In the genomic region with DNA sequence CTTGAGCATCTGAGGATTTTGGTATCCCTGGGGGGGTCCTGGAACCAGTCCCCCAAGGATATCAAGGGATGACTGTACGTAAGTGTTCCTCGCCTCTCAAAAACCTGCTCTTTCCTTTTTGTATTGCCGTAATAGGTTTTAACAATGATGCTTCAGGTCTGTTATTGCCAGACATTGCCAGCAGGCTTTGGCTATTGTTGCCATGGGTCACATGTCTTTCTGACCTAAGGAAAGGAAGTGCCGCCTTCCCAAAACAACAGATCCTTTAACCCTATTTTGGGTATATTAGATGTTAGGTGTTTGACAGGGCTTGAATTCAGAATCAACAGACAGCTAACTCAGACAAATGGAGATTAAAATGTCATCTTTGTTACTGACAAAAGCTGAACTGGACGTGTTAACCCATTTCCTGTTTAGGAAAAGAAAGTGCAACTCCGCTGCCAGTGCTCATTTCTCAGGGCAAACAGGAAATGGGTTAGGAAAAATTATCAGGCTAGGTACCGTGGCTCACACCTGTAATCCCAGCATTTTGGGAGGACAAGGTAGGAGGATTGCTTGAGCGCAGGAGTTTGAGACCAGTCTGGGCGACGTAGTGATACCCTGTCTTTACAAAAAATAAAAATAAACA, we compare ENCODE assay signal across 3 cellular contexts.
TF ChIP-seq lines count a peak whose summit lies in the region.

No MANE protein-coding gene starts in this region.

TF ChIP-seq in SK-N-SH, 30 proteins besides CTCF, POLR2A, EP300 and RAD21:
- no peak for TF ChIP-seq JUND (IDR thresholded peaks at IDR 0.05)
- TF ChIP-seq RFX5 (IDR thresholded peaks at IDR 0.05; ENCODE audit: low read length), result no peak
- TF ChIP-seq ELF1 (IDR thresholded peaks at IDR 0.05), result no peak
- TF ChIP-seq MXI1 (IDR thresholded peaks at IDR 0.05; ENCODE audit: low read depth, low read length), result no peak
- TF ChIP-seq, protein P1, sequence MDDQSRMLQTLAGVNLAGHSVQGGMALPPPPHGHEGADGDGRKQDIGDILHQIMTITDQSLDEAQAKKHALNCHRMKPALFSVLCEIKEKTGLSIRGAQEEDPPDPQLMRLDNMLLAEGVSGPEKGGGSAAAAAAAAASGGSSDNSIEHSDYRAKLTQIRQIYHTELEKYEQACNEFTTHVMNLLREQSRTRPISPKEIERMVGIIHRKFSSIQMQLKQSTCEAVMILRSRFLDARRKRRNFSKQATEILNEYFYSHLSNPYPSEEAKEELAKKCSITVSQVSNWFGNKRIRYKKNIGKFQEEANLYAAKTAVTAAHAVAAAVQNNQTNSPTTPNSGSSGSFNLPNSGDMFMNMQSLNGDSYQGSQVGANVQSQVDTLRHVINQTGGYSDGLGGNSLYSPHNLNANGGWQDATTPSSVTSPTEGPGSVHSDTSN (IDR thresholded peaks at IDR 0.05), result no peak
- TF ChIP-seq, protein P2, sequence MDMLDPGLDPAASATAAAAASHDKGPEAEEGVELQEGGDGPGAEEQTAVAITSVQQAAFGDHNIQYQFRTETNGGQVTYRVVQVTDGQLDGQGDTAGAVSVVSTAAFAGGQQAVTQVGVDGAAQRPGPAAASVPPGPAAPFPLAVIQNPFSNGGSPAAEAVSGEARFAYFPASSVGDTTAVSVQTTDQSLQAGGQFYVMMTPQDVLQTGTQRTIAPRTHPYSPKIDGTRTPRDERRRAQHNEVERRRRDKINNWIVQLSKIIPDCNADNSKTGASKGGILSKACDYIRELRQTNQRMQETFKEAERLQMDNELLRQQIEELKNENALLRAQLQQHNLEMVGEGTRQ (IDR thresholded peaks at IDR 0.05; ENCODE audit: borderline replicate concordance, low read depth, low read length), result no peak
- no peak for TF ChIP-seq FOSL2 (IDR thresholded peaks at IDR 0.05; ENCODE audit: borderline replicate concordance, low read depth)
- TF ChIP-seq SMC3 (IDR thresholded peaks at IDR 0.05; ENCODE audit: low read depth, low read length), result no peak
- no peak for TF ChIP-seq FOXM1 (IDR thresholded peaks at IDR 0.05; ENCODE audit: low read depth)
TF ChIP-seq in SK-N-SH: peak in this region for 0.

TF ChIP-seq in SK-N-SH treated with all-trans-retinoic acid at 6 μM for 48 hours, 23 proteins besides CTCF, POLR2A, EP300 and RAD21:
- no peak for TF ChIP-seq CSDC2 (CRISPR knock-in tag; IDR thresholded peaks at IDR 0.05)
- TF ChIP-seq BACH2 (CRISPR knock-in tag; IDR thresholded peaks at IDR 0.05; ENCODE audit: borderline replicate concordance), result no peak
- TF ChIP-seq, protein P3, sequence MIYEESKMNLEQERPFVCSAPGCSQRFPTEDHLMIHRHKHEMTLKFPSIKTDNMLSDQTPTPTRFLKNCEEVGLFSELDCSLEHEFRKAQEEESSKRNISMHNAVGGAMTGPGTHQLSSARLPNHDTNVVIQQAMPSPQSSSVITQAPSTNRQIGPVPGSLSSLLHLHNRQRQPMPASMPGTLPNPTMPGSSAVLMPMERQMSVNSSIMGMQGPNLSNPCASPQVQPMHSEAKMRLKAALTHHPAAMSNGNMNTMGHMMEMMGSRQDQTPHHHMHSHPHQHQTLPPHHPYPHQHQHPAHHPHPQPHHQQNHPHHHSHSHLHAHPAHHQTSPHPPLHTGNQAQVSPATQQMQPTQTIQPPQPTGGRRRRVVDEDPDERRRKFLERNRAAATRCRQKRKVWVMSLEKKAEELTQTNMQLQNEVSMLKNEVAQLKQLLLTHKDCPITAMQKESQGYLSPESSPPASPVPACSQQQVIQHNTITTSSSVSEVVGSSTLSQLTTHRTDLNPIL (CRISPR knock-in tag; IDR thresholded peaks at IDR 0.05; ENCODE audit: low read depth), result no peak
- TF ChIP-seq, protein P4, sequence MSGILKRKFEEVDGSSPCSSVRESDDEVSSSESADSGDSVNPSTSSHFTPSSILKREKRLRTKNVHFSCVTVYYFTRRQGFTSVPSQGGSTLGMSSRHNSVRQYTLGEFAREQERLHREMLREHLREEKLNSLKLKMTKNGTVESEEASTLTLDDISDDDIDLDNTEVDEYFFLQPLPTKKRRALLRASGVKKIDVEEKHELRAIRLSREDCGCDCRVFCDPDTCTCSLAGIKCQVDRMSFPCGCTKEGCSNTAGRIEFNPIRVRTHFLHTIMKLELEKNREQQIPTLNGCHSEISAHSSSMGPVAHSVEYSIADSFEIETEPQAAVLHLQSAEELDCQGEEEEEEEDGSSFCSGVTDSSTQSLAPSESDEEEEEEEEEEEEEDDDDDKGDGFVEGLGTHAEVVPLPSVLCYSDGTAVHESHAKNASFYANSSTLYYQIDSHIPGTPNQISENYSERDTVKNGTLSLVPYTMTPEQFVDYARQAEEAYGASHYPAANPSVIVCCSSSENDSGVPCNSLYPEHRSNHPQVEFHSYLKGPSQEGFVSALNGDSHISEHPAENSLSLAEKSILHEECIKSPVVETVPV (CRISPR knock-in tag; IDR thresholded peaks at IDR 0.05), result no peak
- TF ChIP-seq, protein P5, sequence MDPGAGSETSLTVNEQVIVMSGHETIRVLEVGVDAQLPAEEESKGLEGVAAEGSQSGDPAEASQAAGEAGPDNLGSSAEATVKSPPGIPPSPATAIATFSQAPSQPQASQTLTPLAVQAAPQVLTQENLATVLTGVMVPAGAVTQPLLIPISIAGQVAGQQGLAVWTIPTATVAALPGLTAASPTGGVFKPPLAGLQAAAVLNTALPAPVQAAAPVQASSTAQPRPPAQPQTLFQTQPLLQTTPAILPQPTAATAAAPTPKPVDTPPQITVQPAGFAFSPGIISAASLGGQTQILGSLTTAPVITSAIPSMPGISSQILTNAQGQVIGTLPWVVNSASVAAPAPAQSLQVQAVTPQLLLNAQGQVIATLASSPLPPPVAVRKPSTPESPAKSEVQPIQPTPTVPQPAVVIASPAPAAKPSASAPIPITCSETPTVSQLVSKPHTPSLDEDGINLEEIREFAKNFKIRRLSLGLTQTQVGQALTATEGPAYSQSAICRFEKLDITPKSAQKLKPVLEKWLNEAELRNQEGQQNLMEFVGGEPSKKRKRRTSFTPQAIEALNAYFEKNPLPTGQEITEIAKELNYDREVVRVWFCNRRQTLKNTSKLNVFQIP (CRISPR knock-in tag; IDR thresholded peaks at IDR 0.05; ENCODE audit: borderline replicate concordance, low read depth), result no peak
- TF ChIP-seq ZC3H10 (CRISPR knock-in tag; IDR thresholded peaks at IDR 0.05), result no peak
- TF ChIP-seq ZFP30 (CRISPR knock-in tag; IDR thresholded peaks at IDR 0.05), result no peak
- no peak for TF ChIP-seq ARNTL (CRISPR knock-in tag; IDR thresholded peaks at IDR 0.05; ENCODE audit: borderline replicate concordance, low read depth)
- TF ChIP-seq RARB (CRISPR knock-in tag; IDR thresholded peaks at IDR 0.05), result no peak
- TF ChIP-seq ZFP3 (CRISPR knock-in tag; IDR thresholded peaks at IDR 0.05), result no peak
- no peak for TF ChIP-seq PPARA (CRISPR knock-in tag; IDR thresholded peaks at IDR 0.05; ENCODE audit: borderline replicate concordance)

TF ChIP-seq in IMR-90, 13 proteins besides CTCF, POLR2A, EP300 and RAD21:
- no peak for TF ChIP-seq MAZ (IDR thresholded peaks at IDR 0.05; ENCODE audit: borderline replicate concordance, low read depth, low read length)
TF ChIP-seq in IMR-90: peak in this region for 0.
